Comparison of ENCODE assay signal across 16 cellular contexts in genomic region chr6:36847991-36848390, GRCh38. TPM values are rescaled to one million over a fixed set of nuclear protein-coding genes. Genes with fewer than 3 reads are reported as not detected.
DNase-seq lines count a peak whose midpoint lies in the region; ATAC-seq and TF ChIP-seq lines count a peak whose summit lies in the region.
"Had no signal": no experiment of that assay in that cellular context is flagged by ENCODE, and none has a peak within 500 bp of the region (broad histone marks: within the 10 kb centered on the region; RNA-seq: fewer than 3 reads in every experiment).

No MANE protein-coding gene starts in this region.

- no peak for DNase-seq in NT2/D1 (ENCODE audit: low read depth, low spot score)
- DNase-seq in glutamatergic neuron = no peak
- DNase-seq in neural progenitor cell (ENCODE audit: low spot score) = no peak
- DNase-seq in activated effector memory CD4-positive, alpha-beta T cell treated with anti-CD3 and anti-CD28 coated beads, Interleukin-2, amount 50 U/mL, for 16 hours = no peak
- no peak for DNase-seq in activated CD4-positive, alpha-beta T cell treated with anti-CD3 and anti-CD28 coated beads, Interleukin-2, amount 50 U/mL, for 1 hour
- DNase-seq: CD4-positive, alpha-beta T cell; NCI-H345 had no signal

- H3F3A ChIP-seq in neural progenitor cell (ENCODE audit: low read depth) = peaks cover 27% of the 10 kb centered on the region

- no peaks in the 10 kb centered on the region for H3K79me2 ChIP-seq in neural progenitor cell (ENCODE audit: low read depth)

- no peak for TF ChIP-seq CTCF in 22Rv1 (IDR thresholded peaks at IDR 0.05)
- no peak for TF ChIP-seq CTCF in glutamatergic neuron (IDR thresholded peaks at IDR 0.05; ENCODE audit: partially characterized antibody, unreplicated experiment)
- no peak for TF ChIP-seq CTCF in neural progenitor cell (IDR thresholded peaks at IDR 0.05)

- no peak overlapping the region for H3K4me3 ChIP-seq in NT2/D1 (ENCODE audit: insufficient read length, low read depth)
- no peak overlapping the region for H3K4me3 ChIP-seq in neural progenitor cell
- H3K4me3 ChIP-seq: HAP-1 had no signal

- H3K9me3 ChIP-seq in NT2/D1 (ENCODE audit: insufficient read depth, low read length) (no peaks in the 10 kb centered on the region), neural progenitor cell (ENCODE audit: low read depth) (no peaks in the 10 kb centered on the region)
- H3K9me3 ChIP-seq: HAP-1, SJCRH30 had no signal

- H3K4me2 ChIP-seq in neural progenitor cell = peak overlapping the region; percentile 87

- H3K4me1 ChIP-seq in NT2/D1 (ENCODE audit: insufficient read depth, insufficient read length) = peaks cover 7% of the 10 kb centered on the region
- H3K4me1 ChIP-seq in neural progenitor cell = peaks cover 11% of the 10 kb centered on the region

- peak overlapping the region; percentile 94 for H3K27ac Mint-ChIP-seq in glutamatergic neuron (ENCODE audit: unreplicated experiment)
- peak overlapping the region; percentile 58 for H3K27ac Mint-ChIP-seq in neural progenitor cell
- H3K27ac Mint-ChIP-seq: CD4-positive, alpha-beta T cell; IgD-negative memory B cell had no signal

- H3K4me3 Mint-ChIP-seq in glutamatergic neuron (ENCODE audit: unreplicated experiment) (peak overlapping the region; percentile 89), neural progenitor cell (no peak overlapping the region)
- H3K4me3 Mint-ChIP-seq: CD4-positive, alpha-beta T cell; IgD-negative memory B cell had no signal

- H3K27me3 Mint-ChIP-seq in glutamatergic neuron (ENCODE audit: unreplicated experiment) (no peaks in the 10 kb centered on the region), neural progenitor cell (ENCODE audit: insufficient read depth, low read depth) (peaks cover 19% of the 10 kb centered on the region)
- H3K27me3 Mint-ChIP-seq: CD4-positive, alpha-beta T cell had no signal

- H3K27ac ChIP-seq in 22Rv1 (peak overlapping the region; percentile 49; the same call in 1 of the 2 replicates), neural progenitor cell (no peak overlapping the region)
- H3K27ac ChIP-seq: SJCRH30 had no signal

- H3K36me3 ChIP-seq in NT2/D1 (ENCODE audit: insufficient read depth, insufficient read length, low read length) (peaks cover 8% of the 10 kb centered on the region), neural progenitor cell (no peaks in the 10 kb centered on the region)
- H3K36me3 ChIP-seq: SJCRH30 had no signal

- H3K36me3 Mint-ChIP-seq in glutamatergic neuron (ENCODE audit: unreplicated experiment) (no peaks in the 10 kb centered on the region), neural progenitor cell (peaks cover under 1% of the 10 kb centered on the region)

- peaks cover 36% of the 10 kb centered on the region for H3K4me1 Mint-ChIP-seq in glutamatergic neuron (ENCODE audit: low read depth, unreplicated experiment)
- peaks cover 41% of the 10 kb centered on the region for H3K4me1 Mint-ChIP-seq in neural progenitor cell
- H3K4me1 Mint-ChIP-seq: IgD-negative memory B cell had no signal

- H4K20me1 ChIP-seq in neural progenitor cell (ENCODE audit: low read depth) = peaks cover 14% of the 10 kb centered on the region

- peak overlapping the region; percentile 25 for H3K9ac ChIP-seq in NT2/D1 (ENCODE audit: insufficient read length, low read depth)
- no peak overlapping the region for H3K9ac ChIP-seq in neural progenitor cell

- no peak overlapping the region for H2AFZ ChIP-seq in neural progenitor cell (replicated peaks)

- H3K9me3 Mint-ChIP-seq in glutamatergic neuron (ENCODE audit: unreplicated experiment) (peaks cover 6% of the 10 kb centered on the region), neural progenitor cell (no peaks in the 10 kb centered on the region)

- no peak for ATAC-seq in HG03159 (IDR thresholded peaks at IDR 0.05; ENCODE audit: unreplicated experiment)
- no peak for ATAC-seq in GM21786 (IDR thresholded peaks at IDR 0.05; ENCODE audit: unreplicated experiment)

- H3K27me3 ChIP-seq in NT2/D1 (ENCODE audit: insufficient read depth, insufficient read length) (no peaks in the 10 kb centered on the region), neural progenitor cell (peaks cover 13% of the 10 kb centered on the region)
- H3K27me3 ChIP-seq: SJCRH30 had no signal

RNA-seq across cellular contexts. Expression of gene CPNE5, which starts 8.7 kb away (rescaled TPM):
- total RNA-seq in glutamatergic neuron (ENCODE audit: unreplicated experiment) = 2.9 TPM
- total RNA-seq in neural progenitor cell (ENCODE audit: low replicate concordance) = 0.56 TPM in 1 of 2 replicates, not detected in the other
- total RNA-seq: Calu3, LHCN-M2, RPMI7951 had no signal

RNA-seq across cellular contexts. Expression of gene PPIL1, which starts 26.6 kb away (rescaled TPM):
- total RNA-seq in glutamatergic neuron (ENCODE audit: unreplicated experiment) (28.6 TPM), neural progenitor cell (ENCODE audit: low replicate concordance) (81.6 and 93.1 TPM in 2 replicates)

RNA-seq across cellular contexts. Expression of gene C6orf89, which starts 37.8 kb away (rescaled TPM):
- total RNA-seq in glutamatergic neuron (ENCODE audit: unreplicated experiment) = 57.0 TPM
- total RNA-seq in neural progenitor cell (ENCODE audit: low replicate concordance) = 17.8 and 21.2 TPM in 2 replicates
